ENCODE assay signal across 10 cellular contexts in the genomic region with DNA sequence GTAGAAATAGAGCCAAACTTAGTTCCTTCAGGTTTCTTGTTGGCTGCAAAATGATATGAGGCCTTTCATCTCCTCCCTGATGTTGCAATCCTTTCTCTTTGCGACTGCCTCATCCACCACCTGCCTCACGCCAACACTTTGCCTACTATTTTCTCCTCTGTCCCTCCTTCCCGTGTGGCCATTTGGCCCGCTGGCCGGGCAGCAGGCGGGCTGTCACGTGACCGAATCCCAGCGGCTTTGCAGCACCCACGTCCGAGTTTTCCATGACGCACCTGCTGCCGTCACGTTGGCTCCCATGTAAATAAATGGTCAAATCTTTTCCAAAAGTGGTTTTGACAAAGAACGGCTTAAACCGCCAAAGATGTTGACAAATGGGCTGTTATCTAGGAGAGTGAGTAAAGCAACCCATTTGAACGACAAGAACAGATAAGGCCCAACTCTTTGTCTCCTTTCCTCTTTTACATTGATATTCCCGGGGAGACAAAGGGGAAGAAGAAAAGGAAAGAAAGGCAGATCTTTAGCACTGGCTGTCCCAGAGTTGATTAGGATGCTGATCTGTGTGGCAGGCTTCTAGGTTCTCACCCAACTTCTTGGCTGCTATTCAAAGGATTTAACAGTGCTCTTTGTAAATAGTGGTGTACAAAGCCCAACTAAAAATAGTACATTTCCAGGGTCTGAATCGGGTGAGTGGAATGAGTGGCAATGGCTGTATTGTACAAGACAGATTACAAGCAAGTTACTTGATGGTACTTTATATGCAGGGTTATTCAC.
DNase-seq lines count a peak whose midpoint lies in the region; ATAC-seq and TF ChIP-seq lines count a peak whose summit lies in the region.
"Had no signal": no experiment of that assay in that cellular context is flagged by ENCODE, and none has a peak within 500 bp of the region (broad histone marks: within the 10 kb centered on the region; RNA-seq: fewer than 3 reads in every experiment).

No MANE protein-coding gene starts in this region.

- no peaks in the 10 kb centered on the region for H3K4me1 Mint-ChIP-seq in glutamatergic neuron (ENCODE audit: low read depth, unreplicated experiment)

- no peak overlapping the region for H3K4me3 Mint-ChIP-seq in glutamatergic neuron (ENCODE audit: unreplicated experiment)

- no peak overlapping the region for H3K27ac Mint-ChIP-seq in glutamatergic neuron (ENCODE audit: unreplicated experiment)

- DNase-seq in DMS53 treated with DMSO at 0.1 percent for 48 hours (lab: John Stamatoyannopoulos, UW; ENCODE audit: unreplicated experiment) (peak; percentile 59), NCI-H69 (lab: John Stamatoyannopoulos, UW) (peak; percentile 88), fibroblast of the aortic adventitia (ENCODE audit: low read depth) (peak; percentile 91), nucleus accumbens (lab: John Stamatoyannopoulos, UW) (peak in 49 of 56 donors; percentile 4 to 83 (median 48)), glutamatergic neuron (no peak), SKM-1 treated with dmso at 0.1 percent for 144 hours (lab: John Stamatoyannopoulos, UW; ENCODE audit: unreplicated experiment) (no peak), AML-193 (lab: John Stamatoyannopoulos, UW) (no peak)
- DNase-seq: H7; stimulated activated CD4-positive, alpha-beta T cell treated with anti-CD3 and anti-CD28 coated beads, Interleukin-4, amount 100 ng/mL, for 24 hours had no signal

- no peaks in the 10 kb centered on the region for H3K9me3 Mint-ChIP-seq in glutamatergic neuron (ENCODE audit: unreplicated experiment)

- H3K4me3 ChIP-seq in fibroblast of the aortic adventitia (ENCODE audit: low read depth, low read length) = no peak overlapping the region

- TF ChIP-seq CTCF in fibroblast of the aortic adventitia (IDR thresholded peaks at IDR 0.05; ENCODE audit: insufficient read depth, low read length) (no peak), glutamatergic neuron (IDR thresholded peaks at IDR 0.05; ENCODE audit: partially characterized antibody, unreplicated experiment) (no peak)

- H3K36me3 Mint-ChIP-seq in glutamatergic neuron (ENCODE audit: unreplicated experiment) = no peaks in the 10 kb centered on the region

- no peak for ATAC-seq in HG03280 (IDR thresholded peaks at IDR 0.05; ENCODE audit: unreplicated experiment)

- H3K27me3 Mint-ChIP-seq in glutamatergic neuron (ENCODE audit: unreplicated experiment) = peaks cover 1% of the 10 kb centered on the region

Comparison
In these comparisons a context has a peak if more than half of its experiments do, and no peak if none do; other contexts are left out.
1. DNase-seq: peak in DMS53 treated with DMSO at 0.1 percent for 48 hours (single experiment), NCI-H69 (single experiment), fibroblast of the aortic adventitia (single experiment) and nucleus accumbens (49 of 56); none in glutamatergic neuron (single experiment), SKM-1 treated with dmso at 0.1 percent for 144 hours (single experiment) and AML-193 (0 of 2).